8 cellular contexts compared by ENCODE assay signal in genomic region chr15:30697315-30697685, GRCh38.
DNase-seq lines count a peak whose midpoint lies in the region; ATAC-seq and TF ChIP-seq lines count a peak whose summit lies in the region.
"Not testable (repeated sequence)": the region's sequence is repeated elsewhere in the genome, so short reads cannot be mapped to it uniquely, and the experiment has no call there.

No MANE protein-coding gene starts in this region.

- ATAC-seq in CD8-positive, alpha-beta T cell, result peak; percentile 75
- peak; percentile 40 for ATAC-seq in GM18873 (IDR thresholded peaks at IDR 0.05; ENCODE audit: low FRiP score, unreplicated experiment)
- ATAC-seq in GM21360 (IDR thresholded peaks at IDR 0.05; ENCODE audit: unreplicated experiment), result peak; percentile 59
- ATAC-seq in HG02623 (IDR thresholded peaks at IDR 0.05; ENCODE audit: unreplicated experiment), result peak; percentile 57
- peak; percentile 47 for ATAC-seq in HG03060 (IDR thresholded peaks at IDR 0.05; ENCODE audit: low read depth, unreplicated experiment)
- ATAC-seq in HG03457 (IDR thresholded peaks at IDR 0.05; ENCODE audit: unreplicated experiment), result peak; percentile 41
- peak; percentile 65 to 89 (median 80) for ATAC-seq in T-cell (replicated peaks in 1 of 4)
- ATAC-seq in effector memory CD8-positive, alpha-beta T cell (replicated peaks), result peak; percentile 92

- H3K4me1 ChIP-seq in CD8-positive, alpha-beta T cell (ENCODE audit: insufficient read depth, low read length), result not testable (repeated sequence)

- not testable (repeated sequence) for H3K36me3 ChIP-seq in CD8-positive, alpha-beta T cell (ENCODE audit: insufficient read depth, low read length)

- H3K9me3 ChIP-seq in CD8-positive, alpha-beta T cell (ENCODE audit: low read length), result not testable (repeated sequence)

- H3K27me3 Mint-ChIP-seq in CD8-positive, alpha-beta T cell (ENCODE audit: low read depth); T-cell; effector memory CD8-positive, alpha-beta T cell: not testable (repeated sequence)

- H3K36me3 Mint-ChIP-seq in CD8-positive, alpha-beta T cell; T-cell; effector memory CD8-positive, alpha-beta T cell (ENCODE audit: insufficient read depth): not testable (repeated sequence)

- not testable (repeated sequence) for H3K4me3 Mint-ChIP-seq in CD8-positive, alpha-beta T cell; T-cell; effector memory CD8-positive, alpha-beta T cell

- not testable (repeated sequence) for H3K27ac Mint-ChIP-seq in CD8-positive, alpha-beta T cell; T-cell; effector memory CD8-positive, alpha-beta T cell

- H3K4me3 ChIP-seq in CD8-positive, alpha-beta T cell (ENCODE audit: low read depth, low read length), result not testable (repeated sequence)

- not testable (repeated sequence) for H3K27me3 ChIP-seq in CD8-positive, alpha-beta T cell (ENCODE audit: insufficient read depth, low read length)

- TF ChIP-seq CTCF in CD8-positive, alpha-beta T cell (IDR thresholded peaks at IDR 0.05), result not testable (repeated sequence)

- H3K4me1 Mint-ChIP-seq in CD8-positive, alpha-beta T cell (ENCODE audit: low read depth); T-cell; effector memory CD8-positive, alpha-beta T cell (ENCODE audit: low read depth in 2 of 2): not testable (repeated sequence)

- intact Hi-C loops in CD8-positive, alpha-beta T cell (cut with DNase I, micrococcal nuclease), result not testable (repeated sequence)

- POLR2A ChIA-PET in CD8-positive, alpha-beta T cell (lab: Charles Lee); T-cell (lab: Charles Lee): not testable (repeated sequence)

- not testable (repeated sequence) for H3K27ac ChIP-seq in CD8-positive, alpha-beta T cell (ENCODE audit: low read depth, low read length)

- CTCF ChIA-PET in CD8-positive, alpha-beta T cell (lab: Charles Lee); T-cell (lab: Charles Lee): not testable (repeated sequence)

- DNase-seq in CD8-positive, alpha-beta T cell; T-cell; effector memory CD8-positive, alpha-beta T cell: not testable (repeated sequence)

- not testable (repeated sequence) for H3K9me3 Mint-ChIP-seq in CD8-positive, alpha-beta T cell; T-cell; effector memory CD8-positive, alpha-beta T cell

Comparison
In these comparisons a context has a peak if more than half of its experiments do, and no peak if none do; other contexts are left out.
1. ATAC-seq: peak in every context shown above with its lines; median percentile 92 in effector memory CD8-positive, alpha-beta T cell; 80 in T-cell; 75 in CD8-positive, alpha-beta T cell; 59 in GM21360; 57 in HG02623; 47 in HG03060; 41 in HG03457; 40 in GM18873.